18 cellular contexts compared by ENCODE assay signal in the genomic region with DNA sequence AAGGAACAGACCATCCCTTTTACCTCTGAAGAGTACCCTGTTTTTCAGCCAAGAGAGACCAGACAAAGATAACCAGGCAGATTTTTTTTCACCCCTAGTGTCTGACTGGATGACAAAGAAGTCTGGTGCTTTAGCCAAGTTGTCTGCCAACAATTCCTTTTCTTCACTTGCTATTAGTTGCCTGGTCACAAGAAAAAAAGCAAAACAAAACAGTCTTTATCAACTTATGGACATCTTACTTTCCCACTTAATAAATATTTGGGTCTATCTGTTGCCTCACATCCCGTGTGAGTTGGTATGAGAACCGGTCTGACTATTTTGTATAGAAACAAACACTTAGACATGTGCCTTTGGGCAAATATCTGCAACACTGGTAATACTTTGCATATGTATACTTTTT.
DNase-seq lines count a peak whose midpoint lies in the region; ATAC-seq and TF ChIP-seq lines count a peak whose summit lies in the region.
"Had no signal": no experiment of that assay in that cellular context is flagged by ENCODE, and none has a peak within 500 bp of the region (broad histone marks: within the 10 kb centered on the region; RNA-seq: fewer than 3 reads in every experiment).

No MANE protein-coding gene starts in this region.

- no peak for ATAC-seq in stimulated activated naive B cell treated with anti-CD40 and anti-IgM and Interleukin-4, amounts not matched to agents 10 μg/mL and 1 μg/mL and 100 μg/mL, for 72 hours (replicated peaks)
- ATAC-seq: activated CD8-positive, alpha-beta T cell treated with anti-CD3 and anti-CD28 coated beads for 36 hours; activated T-helper 17 cell treated with anti-CD3 and anti-CD28 coated beads, Interleukin-2, amount 50 U/mL, for 72 hours; left lobe of liver; stimulated activated naive CD8-positive, alpha-beta T cell treated with anti-CD3 and anti-CD28 coated beads, Interleukin-15, amount 100 ng/mL, for 72 hours had no signal

- H3K4me3 Mint-ChIP-seq in endodermal cell (no peak overlapping the region), mesothelial cell of epicardium (no peak overlapping the region), H9 (no peak overlapping the region), CD14-positive monocyte (no peak overlapping the region)
- no peak overlapping the region for H3K4me3 Mint-ChIP-seq in stimulated activated naive B cell treated with anti-CD40 and anti-IgM and Interleukin-4, amounts not matched to agents 10 μg/mL and 1 μg/mL and 100 μg/mL, for 72 hours
- H3K4me3 Mint-ChIP-seq: activated CD8-positive, alpha-beta T cell treated with anti-CD3 and anti-CD28 coated beads for 36 hours; activated T-helper 17 cell treated with anti-CD3 and anti-CD28 coated beads, Interleukin-2, amount 50 U/mL, for 72 hours; dendritic cell treated with granulocyte-macrophage colony-stimulating factor and Interleukin-4, amounts not matched to agents 40 ng/mL and 50 ng/mL, for 4 days; stimulated activated naive CD8-positive, alpha-beta T cell treated with anti-CD3 and anti-CD28 coated beads, Interleukin-15, amount 100 ng/mL, for 72 hours had no signal

- no peaks in the 10 kb centered on the region for H4K20me1 ChIP-seq in H9 (ENCODE audit: control insufficient read depth, insufficient read depth, insufficient read length)

- H3K14ac ChIP-seq in H9 (ENCODE audit: insufficient read depth, low read length), result no peak overlapping the region

- no peak overlapping the region for H2AFZ ChIP-seq in H9 (ENCODE audit: low read length)

- H3K27me3 ChIP-seq in endodermal cell (ENCODE audit: control insufficient read depth, insufficient read depth, low read length, poor library complexity, severe bottlenecking) (no peaks in the 10 kb centered on the region), H9 (ENCODE audit: insufficient read depth, low read length) (no peaks in the 10 kb centered on the region)
- H3K27me3 ChIP-seq: vagina had no signal

- H3K4me1 ChIP-seq in endodermal cell (ENCODE audit: control insufficient read depth, insufficient read depth, low read length) (no peaks in the 10 kb centered on the region), H9 (ENCODE audit: insufficient read depth, low read length) (no peaks in the 10 kb centered on the region)
- H3K4me1 ChIP-seq: vagina had no signal

- TF ChIP-seq CTCF in endodermal cell (conservative IDR thresholded peaks at IDR 0.05) (no peak), mesothelial cell of epicardium (IDR thresholded peaks at IDR 0.05; ENCODE audit: unreplicated experiment) (no peak), H9 (conservative IDR thresholded peaks at IDR 0.05) (no peak), CD14-positive monocyte (IDR thresholded peaks at IDR 0.05) (no peak)

- H2BK5ac ChIP-seq in H9 (ENCODE audit: insufficient read length, low read length), result no peak overlapping the region

- no peak overlapping the region for H3K23ac ChIP-seq in H9 (ENCODE audit: insufficient read length, low read depth, low read length)

- H3K4me3 ChIP-seq in endodermal cell (ENCODE audit: low read length), result no peak overlapping the region
- H3K4me3 ChIP-seq: vagina had no signal

- no peak overlapping the region for H2BK12ac ChIP-seq in H9 (ENCODE audit: insufficient read length, low read depth, low read length)

- H3K27ac ChIP-seq in endodermal cell (ENCODE audit: low read depth, low read length), result peak overlapping the region; percentile 35
- H3K27ac ChIP-seq in H9 (ENCODE audit: insufficient read length, low read depth, low read length), result no peak overlapping the region
- H3K27ac ChIP-seq: vagina had no signal

- H2AK5ac ChIP-seq in H9 (ENCODE audit: insufficient read length, low read length), result no peak overlapping the region

- H3K27me3 Mint-ChIP-seq in endodermal cell (ENCODE audit: insufficient read depth) (peaks cover 1% of the 10 kb centered on the region), mesothelial cell of epicardium (ENCODE audit: low read depth) (no peaks in the 10 kb centered on the region), H9 (ENCODE audit: low read depth) (no peaks in the 10 kb centered on the region), CD14-positive monocyte (ENCODE audit: low read depth in 3 of 3) (peaks cover 0 to 4% (median 0%) of the 10 kb centered on the region in 3 donors)
- H3K27me3 Mint-ChIP-seq in stimulated activated naive B cell treated with anti-CD40 and anti-IgM and Interleukin-4, amounts not matched to agents 10 μg/mL and 1 μg/mL and 100 μg/mL, for 72 hours, result peaks cover 0 to 7% of the 10 kb centered on the region in 2 donors
- H3K27me3 Mint-ChIP-seq: stimulated activated naive CD8-positive, alpha-beta T cell treated with anti-CD3 and anti-CD28 coated beads, Interleukin-15, amount 100 ng/mL, for 72 hours had no signal

- WGBS in endodermal cell (ENCODE audit: insufficient coverage in 1 of 2, insufficient read length in 1 of 2), 2 experiments, result 80 to 89% methylated on average over 2 of the region's 2 CpGs
- no CpG with 5 or more reads among the region's 2 CpGs for WGBS in H9 (ENCODE audit: extremely low coverage, insufficient read length, low lambda C conversion rate)

- H3K9me3 ChIP-seq in endodermal cell (ENCODE audit: control insufficient read depth, low read length), result peaks cover 10% of the 10 kb centered on the region
- H3K9me3 ChIP-seq in H9 (ENCODE audit: control insufficient read depth, low read depth, low read length), result peaks cover 4% of the 10 kb centered on the region
- H3K9me3 ChIP-seq: vagina had no signal

- no peak overlapping the region for H2BK20ac ChIP-seq in H9 (ENCODE audit: low read depth, low read length, poor library complexity, severe bottlenecking)

- H3K79me1 ChIP-seq in H9 (ENCODE audit: insufficient read depth, low read depth, low read length, poor library complexity, severe bottlenecking), result no peaks in the 10 kb centered on the region

- no peak overlapping the region for H4K8ac ChIP-seq in H9 (replicated peaks; ENCODE audit: insufficient read length, low read depth, low read length)

- H3K4ac ChIP-seq in H9 (ENCODE audit: low read depth, low read length), result no peak overlapping the region

- H3K9ac ChIP-seq in endodermal cell (ENCODE audit: extremely low read depth, low read length, poor library complexity, severe bottlenecking) (no peak overlapping the region), H9 (ENCODE audit: extremely low read depth, insufficient read length, low read length) (no peak overlapping the region)

- intact Hi-C loops in CD14-positive monocyte (cut with micrococcal nuclease), result no loop called here

- H3K4me1 Mint-ChIP-seq in endodermal cell (no peaks in the 10 kb centered on the region), mesothelial cell of epicardium (peaks cover 60% of the 10 kb centered on the region), H9 (no peaks in the 10 kb centered on the region), CD14-positive monocyte (no peaks in the 10 kb centered on the region)
- no peaks in the 10 kb centered on the region for H3K4me1 Mint-ChIP-seq in stimulated activated naive B cell treated with anti-CD40 and anti-IgM and Interleukin-4, amounts not matched to agents 10 μg/mL and 1 μg/mL and 100 μg/mL, for 72 hours
- H3K4me1 Mint-ChIP-seq: activated T-helper 17 cell treated with anti-CD3 and anti-CD28 coated beads, Interleukin-2, amount 50 U/mL, for 72 hours; stimulated activated naive CD8-positive, alpha-beta T cell treated with anti-CD3 and anti-CD28 coated beads, Interleukin-15, amount 100 ng/mL, for 72 hours had no signal

- no peak overlapping the region for H3K56ac ChIP-seq in H9 (ENCODE audit: insufficient read length, low read depth, low read length)

- no peaks in the 10 kb centered on the region for H3K79me2 ChIP-seq in H9 (ENCODE audit: insufficient read depth, low read length)

- no peak overlapping the region for H3K27ac Mint-ChIP-seq in endodermal cell
- H3K27ac Mint-ChIP-seq in mesothelial cell of epicardium, result peak overlapping the region; percentile 85
- no peak overlapping the region for H3K27ac Mint-ChIP-seq in H9
- no peak overlapping the region for H3K27ac Mint-ChIP-seq in stimulated activated naive B cell treated with anti-CD40 and anti-IgM and Interleukin-4, amounts not matched to agents 10 μg/mL and 1 μg/mL and 100 μg/mL, for 72 hours
- no peak overlapping the region for H3K27ac Mint-ChIP-seq in CD14-positive monocyte
- H3K27ac Mint-ChIP-seq: activated CD8-positive, alpha-beta T cell treated with anti-CD3 and anti-CD28 coated beads for 36 hours; activated T-helper 17 cell treated with anti-CD3 and anti-CD28 coated beads, Interleukin-2, amount 50 U/mL, for 72 hours; dendritic cell treated with granulocyte-macrophage colony-stimulating factor and Interleukin-4, amounts not matched to agents 40 ng/mL and 50 ng/mL, for 4 days; stimulated activated naive CD8-positive, alpha-beta T cell treated with anti-CD3 and anti-CD28 coated beads, Interleukin-15, amount 100 ng/mL, for 72 hours had no signal

- H3K4me2 ChIP-seq in H9 (ENCODE audit: insufficient read depth, insufficient read length, low read length), result no peak overlapping the region

- H4K5ac ChIP-seq in H9 (ENCODE audit: insufficient read length, low read depth, low read length), result no peak overlapping the region

- no peak overlapping the region for H2BK15ac ChIP-seq in H9 (ENCODE audit: low read depth, low read length)

- no peaks in the 10 kb centered on the region for H3K36me3 Mint-ChIP-seq in endodermal cell (ENCODE audit: low read depth)
- H3K36me3 Mint-ChIP-seq in mesothelial cell of epicardium, result peaks cover 2% of the 10 kb centered on the region
- H3K36me3 Mint-ChIP-seq in H9 (ENCODE audit: insufficient read depth in 1 of 3, low read depth in 3 of 3), result peaks cover 0 to 9% (median 2%) of the 10 kb centered on the region in 3 experiments; a peak in 5 of 7 replicates
- peaks cover 0 to 3% of the 10 kb centered on the region in 2 donors for H3K36me3 Mint-ChIP-seq in stimulated activated naive B cell treated with anti-CD40 and anti-IgM and Interleukin-4, amounts not matched to agents 10 μg/mL and 1 μg/mL and 100 μg/mL, for 72 hours
- H3K36me3 Mint-ChIP-seq in CD14-positive monocyte, result no peaks in the 10 kb centered on the region

- no peak overlapping the region for H3K18ac ChIP-seq in H9 (ENCODE audit: insufficient read length, low read depth, low read length)

- no peak overlapping the region for H3T11ph ChIP-seq in H9 (ENCODE audit: low read length)

- H3K9me3 Mint-ChIP-seq in endodermal cell (peaks cover 8% of the 10 kb centered on the region), mesothelial cell of epicardium (peaks cover 3% of the 10 kb centered on the region), H9 (peaks cover 8 to 10% of the 10 kb centered on the region in 2 experiments), CD14-positive monocyte (peaks cover 3 to 17% (median 12%) of the 10 kb centered on the region in 7 donors)
- peaks cover 3 to 7% of the 10 kb centered on the region in 2 donors for H3K9me3 Mint-ChIP-seq in stimulated activated naive B cell treated with anti-CD40 and anti-IgM and Interleukin-4, amounts not matched to agents 10 μg/mL and 1 μg/mL and 100 μg/mL, for 72 hours
- H3K9me3 Mint-ChIP-seq: activated CD8-positive, alpha-beta T cell treated with anti-CD3 and anti-CD28 coated beads for 36 hours; activated T-helper 17 cell treated with anti-CD3 and anti-CD28 coated beads, Interleukin-2, amount 50 U/mL, for 72 hours had no signal

- no peak overlapping the region for H2BK120ac ChIP-seq in H9 (ENCODE audit: low read depth, low read length, poor library complexity, severe bottlenecking)

- no peaks in the 10 kb centered on the region for H3K36me3 ChIP-seq in endodermal cell (ENCODE audit: control insufficient read depth, insufficient read depth, low read length)
- H3K36me3 ChIP-seq: vagina had no signal

- H3K23me2 ChIP-seq in H9 (ENCODE audit: insufficient read length, low read depth, low read length, poor library complexity, severe bottlenecking), result no peaks in the 10 kb centered on the region

- H4K91ac ChIP-seq in H9 (ENCODE audit: insufficient read length, low read depth, low read length), result no peak overlapping the region

- DNase-seq in AG20443 (ENCODE audit: low spot score), result peak; percentile 57
- peak; percentile 36 to 37 for DNase-seq in NCI-H526 (lab: John Stamatoyannopoulos, UW)
- DNase-seq in endodermal cell, result no peak
- DNase-seq in mesothelial cell of epicardium (ENCODE audit: low spot score in 2 of 2, unreplicated experiment in 2 of 2), result no peak
- no peak for DNase-seq in H9
- no peak for DNase-seq in stimulated activated naive B cell treated with anti-CD40 and anti-IgM and Interleukin-4, amounts not matched to agents 10 μg/mL and 1 μg/mL and 100 μg/mL, for 72 hours
- DNase-seq in CD14-positive monocyte (ENCODE audit: low spot score), result no peak
- no peak for DNase-seq in A172 (ENCODE audit: low spot score)
- DNase-seq: activated CD8-positive, alpha-beta T cell treated with anti-CD3 and anti-CD28 coated beads for 36 hours; amygdala; C1 segment of cervical spinal cord; DND-41; NCI-H1436 treated with DMSO at 0.1 percent for 48 hours; stimulated activated naive CD8-positive, alpha-beta T cell treated with anti-CD3 and anti-CD28 coated beads, Interleukin-15, amount 100 ng/mL, for 72 hours had no signal

Comparison
In these comparisons a context has a peak if more than half of its experiments do, and no peak if none do; other contexts are left out.
1. DNase-seq: peak in AG20443 (single experiment) and NCI-H526 (2 of 2); none in endodermal cell (single experiment), mesothelial cell of epicardium (0 of 2), H9 (single experiment), stimulated activated naive B cell treated with anti-CD40 and anti-IgM and Interleukin-4, amounts not matched to agents 10 μg/mL and 1 μg/mL and 100 μg/mL, for 72 hours (single experiment), CD14-positive monocyte (single experiment) and A172 (single experiment).